ENCODE assay signal across 1 cellular context in genomic region chr6:39214120-39214813, GRCh38.
TF ChIP-seq lines count a peak whose summit lies in the region.

No MANE protein-coding gene starts in this region.

TF ChIP-seq in A549, 52 proteins besides CTCF, POLR2A, EP300 and RAD21:
- no peak for TF ChIP-seq RARB (CRISPR knock-in tag; IDR thresholded peaks at IDR 0.05)
- no peak for TF ChIP-seq CHD2 (IDR thresholded peaks at IDR 0.05; ENCODE audit: low read length, partially characterized antibody)
- TF ChIP-seq GATA3 (IDR thresholded peaks at IDR 0.05; ENCODE audit: borderline replicate concordance), result no peak
- TF ChIP-seq MYC (IDR thresholded peaks at IDR 0.05; ENCODE audit: borderline replicate concordance, low read length), result no peak
- no peak for TF ChIP-seq HES2 (IDR thresholded peaks at IDR 0.05)
- no peak for TF ChIP-seq KDM1A (IDR thresholded peaks at IDR 0.05; ENCODE audit: low read depth)
- TF ChIP-seq CBX2 (IDR thresholded peaks at IDR 0.05; ENCODE audit: borderline replicate concordance, low read depth), result no peak
